ENCODE assay signal across 8 cellular contexts in the genomic region with DNA sequence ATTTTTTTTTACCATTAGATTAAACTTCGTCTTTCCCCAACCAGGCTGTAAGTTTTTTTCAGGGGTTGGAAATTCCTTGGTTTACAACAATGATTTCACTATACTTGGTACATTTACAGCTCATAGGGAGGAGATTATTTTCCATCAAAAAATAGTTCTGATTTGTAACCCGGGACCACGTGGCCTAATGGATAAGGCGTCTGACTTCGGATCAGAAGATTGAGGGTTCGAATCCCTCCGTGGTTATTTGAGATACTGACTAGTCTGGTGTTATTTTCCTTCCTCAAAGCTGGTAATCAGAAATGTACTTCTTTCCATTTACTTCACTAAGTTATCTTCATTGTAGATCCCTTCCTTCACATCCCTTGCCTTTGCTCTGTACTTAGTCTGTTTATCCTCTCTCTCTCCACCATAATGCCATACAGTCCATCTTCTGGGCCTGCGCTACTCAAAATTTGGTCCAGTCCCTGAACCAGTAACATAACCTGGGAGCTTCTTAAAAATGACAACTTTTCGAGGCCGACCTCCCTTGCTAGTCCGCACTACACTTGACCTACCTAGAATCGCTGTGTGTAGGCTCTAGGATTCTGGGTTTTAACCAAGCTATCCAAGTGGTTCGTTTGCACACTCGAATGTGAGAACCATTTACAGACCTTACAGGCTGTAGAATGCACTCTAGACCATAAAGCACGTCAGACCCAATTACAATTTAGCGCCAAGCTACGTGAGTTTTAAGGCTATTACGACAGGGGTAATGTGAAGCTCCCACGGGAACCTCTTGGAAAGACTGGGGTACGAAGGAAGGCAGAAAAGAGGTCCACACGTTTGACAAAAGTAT.
DNase-seq lines count a peak whose midpoint lies in the region; ATAC-seq and FAIRE-seq lines count a peak whose summit lies in the region.

No MANE protein-coding gene starts in this region.

- FAIRE-seq in HTR-8/SVneo (lab: Jason Lieb, UNC), result no peak

- ATAC-seq in GM21619 (IDR thresholded peaks at IDR 0.05; ENCODE audit: unreplicated experiment), result peak; percentile 45

- DNase-seq in CD1c-positive myeloid dendritic cell (ENCODE audit: extremely low spot score) (peak; percentile 91), NCI-H146 (lab: John Stamatoyannopoulos, UW) (peak; percentile 90), SW480 (ENCODE audit: low spot score) (peak; percentile 86), brain pericyte (ENCODE audit: low read depth, low spot score) (peak; percentile 64), iPS-NIHi7 (ENCODE audit: extremely low spot score) (peak; percentile 30), HTR-8/SVneo (ENCODE audit: insufficient read length, low spot score) (no peak)
- peak; percentile 77 for DNase-seq in stimulated activated CD4-positive, alpha-beta T cell treated with anti-CD3 and anti-CD28 coated beads, Interleukin-15, amount 100 ng/mL, for 24 hours
